Comparison of ENCODE assay signal across 7 cellular contexts in the genomic region with DNA sequence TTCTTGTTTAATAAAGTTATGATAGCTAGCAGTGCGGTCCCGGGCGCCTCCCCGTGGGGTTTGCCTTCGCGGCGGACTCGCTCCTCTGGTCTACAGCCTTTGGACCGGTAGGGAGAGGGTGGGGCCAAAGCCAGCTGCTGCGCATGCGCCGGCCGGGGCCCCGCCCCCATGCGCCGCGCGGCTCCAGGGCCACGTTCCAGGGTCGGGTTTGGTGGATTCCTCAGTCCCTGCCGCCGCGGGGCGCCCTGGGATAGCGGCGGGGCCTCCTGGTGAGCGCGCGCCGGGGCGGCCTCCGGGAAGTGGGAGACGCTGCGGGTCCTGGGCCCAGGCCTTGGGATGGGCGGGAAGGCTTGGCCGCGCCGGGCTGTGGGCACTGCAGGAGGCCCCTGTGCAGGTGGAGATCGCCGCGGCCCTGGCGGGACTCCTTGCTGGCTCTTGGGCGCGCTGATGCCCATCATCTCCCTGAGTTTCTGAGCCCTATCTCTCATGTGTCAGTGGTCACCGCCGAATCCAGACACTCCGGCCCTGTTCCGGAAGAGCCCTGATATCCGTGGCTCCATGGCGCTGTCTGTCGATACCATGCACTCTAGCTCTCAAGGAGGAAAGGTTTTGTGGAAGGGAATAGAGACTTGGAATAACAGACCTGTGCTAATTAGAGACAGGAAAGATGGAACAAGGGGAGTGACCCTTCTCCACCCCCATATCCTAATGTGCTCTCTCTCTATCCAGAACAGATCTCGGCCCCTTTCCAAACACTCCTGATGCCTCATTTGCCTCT. TPM values are rescaled to one million over a fixed set of nuclear protein-coding genes. Genes with fewer than 3 reads are reported as not detected.
DNase-seq lines count a peak whose midpoint lies in the region; ATAC-seq and TF ChIP-seq lines count a peak whose summit lies in the region.

A gene (plus strand): TSS at position 163 of the 778 bp plus-strand sequence. CDS start 599 bp downstream, at position 762.

- H3K36me3 ChIP-seq in ascending aorta = peaks cover 20 to 47% of the 10 kb centered on the region in 2 donors

- intact Hi-C loops in ascending aorta (cut with DNase I) = loop anchor here (1.0 to 10.0 kb wide), 5 partner anchors 29 to 429 kb away; a partner anchor contains a TSS

- no peaks in the 10 kb centered on the region for H3K27me3 ChIP-seq in ascending aorta

- H3K4me3 ChIP-seq in ascending aorta (peak within 1 kb of the TSS; percentile 60 to 65), retinal pigment epithelial cell (ENCODE audit: low read length) (peak within 1 kb of the TSS; percentile 55)

- peaks cover 25% of the 10 kb centered on the region for H3K4me1 Mint-ChIP-seq in T-helper 2 cell treated with Interferon-gamma antibody and Interleukin-4, amounts not matched to agents 5 μg/mL and 100 μg/mL, for 36 hours (ENCODE audit: low read depth)

- H3K4me1 ChIP-seq in ascending aorta = peaks cover 4 to 16% of the 10 kb centered on the region in 2 donors

- peak within 1 kb of the TSS; percentile 86 for H3K4me3 Mint-ChIP-seq in T-helper 2 cell treated with Interferon-gamma antibody and Interleukin-4, amounts not matched to agents 5 μg/mL and 100 μg/mL, for 36 hours

- DNase-seq in NCI-H1694 treated with DMSO at 0.1 percent for 48 hours (lab: John Stamatoyannopoulos, UW) = peak; percentile 73
- DNase-seq in T-helper 2 cell treated with Interferon-gamma antibody and Interleukin-4, amounts not matched to agents 5 μg/mL and 100 μg/mL, for 36 hours (ENCODE audit: low spot score) = peak; percentile 93
- DNase-seq in ascending aorta (ENCODE audit: low spot score in 2 of 2) = peak; percentile 72 to 95
- peak; percentile 99 for DNase-seq in hepatic stellate cell (ENCODE audit: low spot score)
- peak; percentile 56 for DNase-seq in retinal pigment epithelial cell (ENCODE audit: low read depth)

- H3K9me3 ChIP-seq in ascending aorta = no peaks in the 10 kb centered on the region

- peaks cover 26% of the 10 kb centered on the region for H3K36me3 Mint-ChIP-seq in T-helper 2 cell treated with Interferon-gamma antibody and Interleukin-4, amounts not matched to agents 5 μg/mL and 100 μg/mL, for 36 hours (ENCODE audit: low read depth)

- no peaks in the 10 kb centered on the region for H3K27me3 Mint-ChIP-seq in T-helper 2 cell treated with Interferon-gamma antibody and Interleukin-4, amounts not matched to agents 5 μg/mL and 100 μg/mL, for 36 hours (ENCODE audit: low read depth)

- peak within 1 kb of the TSS; percentile 87 for H3K27ac Mint-ChIP-seq in T-helper 2 cell treated with Interferon-gamma antibody and Interleukin-4, amounts not matched to agents 5 μg/mL and 100 μg/mL, for 36 hours

- TF ChIP-seq CTCF in ascending aorta (IDR thresholded peaks at IDR 0.05) (peak in 2 of 3 experiments; percentile 17 to 45), retinal pigment epithelial cell (conservative IDR thresholded peaks at IDR 0.05; ENCODE audit: low read depth, low read length) (no peak)

- peak; percentile 87 for ATAC-seq in GM18498 (IDR thresholded peaks at IDR 0.05; ENCODE audit: unreplicated experiment)
- peak; percentile 84 for ATAC-seq in HG02870 (IDR thresholded peaks at IDR 0.05; ENCODE audit: unreplicated experiment)

- peak within 1 kb of the TSS; percentile 78 to 86 for H3K27ac ChIP-seq in ascending aorta

- H3K9me3 Mint-ChIP-seq in T-helper 2 cell treated with Interferon-gamma antibody and Interleukin-4, amounts not matched to agents 5 μg/mL and 100 μg/mL, for 36 hours = no peaks in the 10 kb centered on the region

RNA-seq across cellular contexts. Expression of the gene that starts here (rescaled TPM):
- total RNA-seq in ascending aorta = 5.7 TPM

Comparison
In these comparisons a context has a peak if more than half of its experiments do, and no peak if none do; other contexts are left out.
1. Peak in every context shown above with its lines: DNase-seq, ATAC-seq, H3K4me3 ChIP-seq and H3K27ac ChIP-seq.